ENCODE assay signal across 15 cellular contexts in genomic region chr5:102855684-102856373, GRCh38.
DNase-seq lines count a peak whose midpoint lies in the region; ATAC-seq and TF ChIP-seq lines count a peak whose summit lies in the region.
"Had no signal": no experiment of that assay in that cellular context is flagged by ENCODE, and none has a peak within 500 bp of the region (broad histone marks: within the 10 kb centered on the region; RNA-seq: fewer than 3 reads in every experiment).

No MANE protein-coding gene starts in this region.

- no peaks in the 10 kb centered on the region for H3K36me3 Mint-ChIP-seq in stimulated activated effector memory CD8-positive, alpha-beta T cell treated with anti-CD3 and anti-CD28 coated beads, Interleukin-12 subunit alpha, Interleukin-12 subunit beta, amount 100 ng/mL, for 72 hours

- H3K9me2 ChIP-seq in hepatocyte (replicated peaks; ENCODE audit: insufficient read depth): no peaks in the 10 kb centered on the region

- peak; percentile 29 for ATAC-seq in stimulated activated effector memory CD8-positive, alpha-beta T cell treated with anti-CD3 and anti-CD28 coated beads, Interleukin-12 subunit alpha, Interleukin-12 subunit beta, amount 100 ng/mL, for 72 hours

- H3K4me3 ChIP-seq in fibroblast of lung (replicated peaks in 1 of 4; ENCODE audit: control extremely low read depth in 1 of 4, insufficient read depth in 1 of 4, low read depth in 3 of 4, low read length in 4 of 4): no peak overlapping the region
- H3K4me3 ChIP-seq in hepatocyte: no peak overlapping the region
- H3K4me3 ChIP-seq: spleen, tibial nerve had no signal

- H3K9me3 ChIP-seq in fibroblast of lung (ENCODE audit: control insufficient read depth, insufficient read depth, low read depth, low read length): no peaks in the 10 kb centered on the region
- H3K9me3 ChIP-seq in hepatocyte (ENCODE audit: low read depth): no peaks in the 10 kb centered on the region
- H3K9me3 ChIP-seq: spleen, tibial nerve had no signal

- no peaks in the 10 kb centered on the region for H3K36me3 ChIP-seq in fibroblast of lung (ENCODE audit: control insufficient read depth, insufficient read depth, low read length)
- no peaks in the 10 kb centered on the region for H3K36me3 ChIP-seq in hepatocyte (replicated peaks; ENCODE audit: insufficient read depth, low read depth)
- H3K36me3 ChIP-seq: spleen, tibial nerve had no signal

- H3K27ac ChIP-seq in fibroblast of lung (ENCODE audit: insufficient read depth, low read length) (no peak overlapping the region), hepatocyte (no peak overlapping the region)

- H4K20me1 ChIP-seq in fibroblast of lung (ENCODE audit: control insufficient read depth, extremely low read depth, insufficient read depth, low read length) (no peaks in the 10 kb centered on the region), hepatocyte (ENCODE audit: insufficient read depth, poor library complexity, severe bottlenecking) (no peaks in the 10 kb centered on the region)

- TF ChIP-seq CTCF in fibroblast of lung (conservative IDR thresholded peaks at IDR 0.05 in 1 of 2, IDR thresholded peaks at IDR 0.05 in 1 of 2; ENCODE audit: low read depth in 1 of 2, low read length in 2 of 2) (no peak), hepatocyte (IDR thresholded peaks at IDR 0.05; ENCODE audit: poor library complexity) (no peak)

- H3K9me3 Mint-ChIP-seq in stimulated activated effector memory CD8-positive, alpha-beta T cell treated with anti-CD3 and anti-CD28 coated beads, Interleukin-12 subunit alpha, Interleukin-12 subunit beta, amount 100 ng/mL, for 72 hours: no peaks in the 10 kb centered on the region

- no peaks in the 10 kb centered on the region for H3K27me3 ChIP-seq in fibroblast of lung (ENCODE audit: control insufficient read depth, insufficient read depth, low read length)
- no peaks in the 10 kb centered on the region for H3K27me3 ChIP-seq in hepatocyte
- H3K27me3 ChIP-seq: spleen, tibial nerve had no signal

- H3K79me2 ChIP-seq in fibroblast of lung (ENCODE audit: control insufficient read depth, insufficient read depth, low read length) (no peaks in the 10 kb centered on the region), hepatocyte (no peaks in the 10 kb centered on the region)

- H3K9ac ChIP-seq in fibroblast of lung (ENCODE audit: insufficient read depth, low read length): no peak overlapping the region

- DNase-seq in SIG-M5 treated with dmso at 0.1 percent for 504 hours (lab: John Stamatoyannopoulos, UW; ENCODE audit: unreplicated experiment) (peak; percentile 26), SIG-M5 (lab: John Stamatoyannopoulos, UW) (no peak), NOMO-1 (lab: John Stamatoyannopoulos, UW; ENCODE audit: unreplicated experiment in 2 of 2) (peak; percentile 69 to 82), fibroblast of lung (ENCODE audit: low read depth in 2 of 2) (no peak), DMS53 treated with DMSO at 0.1 percent for 48 hours (lab: John Stamatoyannopoulos, UW; ENCODE audit: unreplicated experiment) (no peak), hepatocyte (ENCODE audit: low spot score) (no peak), NCI-H2196 treated with DMSO at 0.1 percent for 48 hours (lab: John Stamatoyannopoulos, UW; ENCODE audit: unreplicated experiment) (no peak)
- DNase-seq in stimulated activated effector memory CD8-positive, alpha-beta T cell treated with anti-CD3 and anti-CD28 coated beads, Interleukin-12 subunit alpha, Interleukin-12 subunit beta, amount 100 ng/mL, for 72 hours (ENCODE audit: low spot score in 2 of 2): no peak
- DNase-seq: 8988T; activated naive CD4-positive, alpha-beta T cell treated with anti-CD3 and anti-CD28 coated beads, Interleukin-2, amount 50 U/mL, for 16 hours; hippocampal formation; NCI-H1048; RPMI8226; spleen had no signal

- no peak overlapping the region for H2AFZ ChIP-seq in fibroblast of lung (ENCODE audit: low read length)
- no peak overlapping the region for H2AFZ ChIP-seq in hepatocyte

- H3K4me2 ChIP-seq in fibroblast of lung (ENCODE audit: extremely low read depth, insufficient read depth, low read length) (peak overlapping the region; percentile 33), hepatocyte (no peak overlapping the region)

- H3K4me1 ChIP-seq in fibroblast of lung (ENCODE audit: control insufficient read depth, extremely low read depth, insufficient read depth, low read length): peaks cover 10% of the 10 kb centered on the region
- no peaks in the 10 kb centered on the region for H3K4me1 ChIP-seq in hepatocyte (ENCODE audit: insufficient read depth)

- H3K4me3 Mint-ChIP-seq in stimulated activated effector memory CD8-positive, alpha-beta T cell treated with anti-CD3 and anti-CD28 coated beads, Interleukin-12 subunit alpha, Interleukin-12 subunit beta, amount 100 ng/mL, for 72 hours: peak overlapping the region; percentile 16

- H3K27ac Mint-ChIP-seq in stimulated activated effector memory CD8-positive, alpha-beta T cell treated with anti-CD3 and anti-CD28 coated beads, Interleukin-12 subunit alpha, Interleukin-12 subunit beta, amount 100 ng/mL, for 72 hours: peak overlapping the region; percentile 61

- 93% methylated on average over 4 of the region's 4 CpGs for WGBS in hepatocyte (ENCODE audit: low lambda C conversion rate, missing lambda C conversion rate)

- peaks cover 35% of the 10 kb centered on the region for H3K4me1 Mint-ChIP-seq in stimulated activated effector memory CD8-positive, alpha-beta T cell treated with anti-CD3 and anti-CD28 coated beads, Interleukin-12 subunit alpha, Interleukin-12 subunit beta, amount 100 ng/mL, for 72 hours

Comparison
In these comparisons a context has a peak if more than half of its experiments do, and no peak if none do; other contexts are left out.
1. DNase-seq: peak in SIG-M5 treated with dmso at 0.1 percent for 504 hours (single experiment) and NOMO-1 (2 of 2); none in SIG-M5 (single experiment), fibroblast of lung (0 of 2), stimulated activated effector memory CD8-positive, alpha-beta T cell treated with anti-CD3 and anti-CD28 coated beads, Interleukin-12 subunit alpha, Interleukin-12 subunit beta, amount 100 ng/mL, for 72 hours (0 of 2), DMS53 treated with DMSO at 0.1 percent for 48 hours (single experiment), hepatocyte (single experiment) and NCI-H2196 treated with DMSO at 0.1 percent for 48 hours (single experiment).